Comparison of ENCODE assay signal across 7 cellular contexts in genomic region chr2:148813603-148814065, GRCh38.
DNase-seq lines count a peak whose midpoint lies in the region; ATAC-seq and TF ChIP-seq lines count a peak whose summit lies in the region.

No MANE protein-coding gene starts in this region.

- H3K36me3 Mint-ChIP-seq in mesothelial cell of epicardium = no peaks in the 10 kb centered on the region

- peak overlapping the region; percentile 95 for H3K27ac Mint-ChIP-seq in mesothelial cell of epicardium

- peak; percentile 99 for ATAC-seq in GM19397 (IDR thresholded peaks at IDR 0.05; ENCODE audit: unreplicated experiment)
- peak; percentile 99 for ATAC-seq in HG03139 (IDR thresholded peaks at IDR 0.05; ENCODE audit: unreplicated experiment)

- H3K9me3 Mint-ChIP-seq in mesothelial cell of epicardium = peaks cover 8% of the 10 kb centered on the region

- H3K27me3 Mint-ChIP-seq in mesothelial cell of epicardium (ENCODE audit: low read depth) = no peaks in the 10 kb centered on the region

- no peak overlapping the region for H3K4me3 Mint-ChIP-seq in mesothelial cell of epicardium

- no peak for TF ChIP-seq CTCF in mesothelial cell of epicardium (IDR thresholded peaks at IDR 0.05; ENCODE audit: unreplicated experiment)

- peak; percentile 75 to 84 for DNase-seq in activated CD4-positive, alpha-beta T cell treated with anti-CD3 and anti-CD28 coated beads, Interleukin-2, amount 50 U/mL, for 48 hours
- DNase-seq in mesothelial cell of epicardium (ENCODE audit: low spot score in 2 of 2, unreplicated experiment in 2 of 2) = no peak
- DNase-seq in amniotic stem cell (lab: John Stamatoyannopoulos, UW) = no peak
- DNase-seq in cerebellum (ENCODE audit: low spot score) = no peak
- no peak for DNase-seq in H4 (ENCODE audit: low spot score)

- H3K4me1 Mint-ChIP-seq in mesothelial cell of epicardium = peaks cover 34% of the 10 kb centered on the region

Comparison
In these comparisons a context has a peak if more than half of its experiments do, and no peak if none do; other contexts are left out.
1. DNase-seq: peak in activated CD4-positive, alpha-beta T cell treated with anti-CD3 and anti-CD28 coated beads, Interleukin-2, amount 50 U/mL, for 48 hours (2 of 2); none in mesothelial cell of epicardium (0 of 2), amniotic stem cell (single experiment), cerebellum (single experiment) and H4 (single experiment).